8 cellular contexts compared by ENCODE assay signal in genomic region chr3:53346514-53346913, GRCh38. TPM values are rescaled to one million over a fixed set of nuclear protein-coding genes. Genes with fewer than 3 reads are reported as not detected.
A peak's percentile ranks its signal among the peaks of the same experiment; 100 is the strongest.
DNase-seq lines count a peak whose midpoint lies in the region; ATAC-seq, FAIRE-seq and TF ChIP-seq lines count a peak whose summit lies in the region.

No MANE protein-coding gene starts in this region.

- H4K20me1 ChIP-seq in DOHH2 (ENCODE audit: control insufficient read depth, insufficient read depth, low read depth, low read length), result no peaks in the 10 kb centered on the region

- H3K9me3 ChIP-seq in DOHH2 (ENCODE audit: control insufficient read depth, insufficient read depth, low read length) (no peaks in the 10 kb centered on the region), mucosa of descending colon (no peaks in the 10 kb centered on the region)

- CTCF ChIA-PET in GM10248 (lab: Yijun Ruan, JAX), result interaction anchor here (1.1 to 1.8 kb wide), 4 partner anchors 47 to 151 kb away, joined by 3 to 9 read pairs (median 4); no protein-coding TSS in a partner anchor

- TF ChIP-seq CTCF in DOHH2 (IDR thresholded peaks at IDR 0.05; ENCODE audit: low read depth, low read length, poor library complexity, severe bottlenecking) (no peak), choroid plexus epithelial cell (conservative IDR thresholded peaks at IDR 0.05; ENCODE audit: low read depth, low read length) (no peak), mucosa of descending colon (IDR thresholded peaks at IDR 0.05) (no peak), GM10248 (IDR thresholded peaks at IDR 0.05; ENCODE audit: control extremely low read depth, extremely low read depth, low read depth, missing control alignments) (no peak)

- DNase-seq in Kasumi-1 (lab: John Stamatoyannopoulos, UW) (peak; percentile 34 to 49), choroid plexus epithelial cell (ENCODE audit: low read depth) (no peak), mucosa of descending colon (no peak), GM10248 (ENCODE audit: extremely low spot score) (no peak), G401 (ENCODE audit: low spot score) (no peak), urothelium cell line (ENCODE audit: low spot score) (no peak)

- no peaks in the 10 kb centered on the region for H3K27me3 ChIP-seq in DOHH2 (ENCODE audit: control insufficient read depth, low read length)

- H3K9me2 ChIP-seq in DOHH2 (replicated peaks; ENCODE audit: control insufficient read depth, low read length), result no peaks in the 10 kb centered on the region

- intact Hi-C loops in mucosa of descending colon (cut with DNase I, micrococcal nuclease), result no loop called here

- H3F3A ChIP-seq in DOHH2 (ENCODE audit: control insufficient read depth, insufficient read depth), result no peaks in the 10 kb centered on the region

- H3K4me2 ChIP-seq in DOHH2 (ENCODE audit: low read length), result peak overlapping the region; percentile 79

- H3K4me1 ChIP-seq in DOHH2 (ENCODE audit: control insufficient read depth, low read length), result peaks cover 23% of the 10 kb centered on the region
- peaks cover 24% of the 10 kb centered on the region for H3K4me1 ChIP-seq in mucosa of descending colon (ENCODE audit: low read depth)

- in situ Hi-C loops in G401 (cut with HindIII; ENCODE audit: low sequenced_read_pairs), result no loop called here

- peaks cover 32% of the 10 kb centered on the region for H3K36me3 ChIP-seq in DOHH2 (ENCODE audit: control insufficient read depth, low read length)
- H3K36me3 ChIP-seq in mucosa of descending colon (ENCODE audit: low read depth), result peaks cover 4% of the 10 kb centered on the region

- H3K79me2 ChIP-seq in DOHH2 (ENCODE audit: control insufficient read depth, low read length), result peaks cover 51% of the 10 kb centered on the region

- H3K4me3 ChIP-seq in DOHH2 (ENCODE audit: low read length), result peak overlapping the region; percentile 96
- peak overlapping the region; percentile 100 for H3K4me3 ChIP-seq in choroid plexus epithelial cell (ENCODE audit: low read depth, low read length)
- peak overlapping the region; percentile 94 for H3K4me3 ChIP-seq in mucosa of descending colon

- H3K27ac ChIP-seq in DOHH2 (ENCODE audit: low read depth, low read length), result no peak overlapping the region

- ATAC-seq in mucosa of descending colon (no peak), HG03025 (IDR thresholded peaks at IDR 0.05; ENCODE audit: low FRiP score, unreplicated experiment) (no peak)

- no peak for FAIRE-seq in urothelium cell line (lab: Jason Lieb, UNC)

- POLR2A ChIA-PET in GM10248 (lab: Yijun Ruan, JAX), result no interaction called here

RNA-seq across cellular contexts. Expression of gene DCP1A, which starts 0.8 kb away (rescaled TPM):
- total RNA-seq in mucosa of descending colon, result 10 to 100 TPM; 20.7 to 28.2 (median 21.3) TPM
- total RNA-seq in G401 (2014; rRNA removed; shearing (Covaris generic)), result 17.8 and 29.8 TPM in 2 replicates

Comparison
In these comparisons a context has a peak if more than half of its experiments do, and no peak if none do; other contexts are left out.
1. DNase-seq: peak in Kasumi-1 (2 of 2); none in choroid plexus epithelial cell (single experiment), mucosa of descending colon (0 of 3), GM10248 (single experiment), G401 (single experiment) and urothelium cell line (single experiment).
2. Peak in every context shown above with its lines, with median percentiles within 50 percentile points of each other: H3K4me3 ChIP-seq.